In genomic region chr1:151919246-151919645, GRCh38 we compare ENCODE assay signal across 23 cellular contexts.
"Had no signal": no experiment of that assay in that cellular context is flagged by ENCODE, and none has a peak within 500 bp of the region (broad histone marks: within the 10 kb centered on the region; RNA-seq: fewer than 3 reads in every experiment).

No MANE protein-coding gene starts in this region.

- ATAC-seq: activated naive CD4-positive, alpha-beta T cell treated with anti-CD3 and anti-CD28 coated beads, Interleukin-2, amount 50 U/mL, for 72 hours; gastroesophageal sphincter; heart left ventricle; left ventricle myocardium superior; mucosa of descending colon had no signal

- FAIRE-seq: astrocyte, bronchial epithelial cell, endothelial cell of umbilical vein, kidney, urothelium cell line had no signal

- H3K4me1 ChIP-seq: adrenal gland, esophagus muscularis mucosa, gastroesophageal sphincter, prostate gland, right atrium auricular region, tibial nerve had no signal

- H3K4me3 ChIP-seq: adrenal gland, esophagus muscularis mucosa, gastroesophageal sphincter, heart left ventricle, mucosa of descending colon, prostate gland, right atrium auricular region, tibial nerve had no signal

- H3K27ac ChIP-seq: adrenal gland, esophagus muscularis mucosa, gastroesophageal sphincter, heart left ventricle, prostate gland, right atrium auricular region, tibial nerve, WERI-Rb-1 had no signal

- H3K27me3 ChIP-seq: adrenal gland, esophagus muscularis mucosa, gastroesophageal sphincter, right atrium auricular region, tibial nerve had no signal

- H3K36me3 ChIP-seq: adrenal gland, esophagus muscularis mucosa, gastroesophageal sphincter, heart left ventricle, prostate gland, right atrium auricular region, tibial nerve, WERI-Rb-1 had no signal

- H3K9me3 ChIP-seq: adrenal gland, esophagus muscularis mucosa, gastroesophageal sphincter, heart left ventricle, mucosa of descending colon, prostate gland, right atrium auricular region, tibial nerve had no signal

- DNase-seq: activated CD4-positive, alpha-beta T cell treated with anti-CD3 and anti-CD28 coated beads, Interleukin-2, amount 50 U/mL, for 4 hours; activated gamma-delta T cell treated with Interleukin-2 at 50 U/mL for 16 hours; adrenal gland; effector memory CD4-positive, alpha-beta T cell; heart left ventricle; kidney; left ventricle myocardium superior; mesenchymal stem cell; mucosa of descending colon; naive B cell; stimulated activated CD4-positive, alpha-beta T cell treated with anti-CD3 and anti-CD28 coated beads, Interleukin-12 subunit alpha, Interleukin-12 subunit beta, amount 100 ng/mL, for 4 hours; stimulated activated CD4-positive, alpha-beta T cell treated with anti-CD3 and anti-CD28 coated beads, Interleukin-1b, Interleukin-23, amount 100 ng/mL, for 48 hours; WERI-Rb-1 had no signal
